In the genomic region with DNA sequence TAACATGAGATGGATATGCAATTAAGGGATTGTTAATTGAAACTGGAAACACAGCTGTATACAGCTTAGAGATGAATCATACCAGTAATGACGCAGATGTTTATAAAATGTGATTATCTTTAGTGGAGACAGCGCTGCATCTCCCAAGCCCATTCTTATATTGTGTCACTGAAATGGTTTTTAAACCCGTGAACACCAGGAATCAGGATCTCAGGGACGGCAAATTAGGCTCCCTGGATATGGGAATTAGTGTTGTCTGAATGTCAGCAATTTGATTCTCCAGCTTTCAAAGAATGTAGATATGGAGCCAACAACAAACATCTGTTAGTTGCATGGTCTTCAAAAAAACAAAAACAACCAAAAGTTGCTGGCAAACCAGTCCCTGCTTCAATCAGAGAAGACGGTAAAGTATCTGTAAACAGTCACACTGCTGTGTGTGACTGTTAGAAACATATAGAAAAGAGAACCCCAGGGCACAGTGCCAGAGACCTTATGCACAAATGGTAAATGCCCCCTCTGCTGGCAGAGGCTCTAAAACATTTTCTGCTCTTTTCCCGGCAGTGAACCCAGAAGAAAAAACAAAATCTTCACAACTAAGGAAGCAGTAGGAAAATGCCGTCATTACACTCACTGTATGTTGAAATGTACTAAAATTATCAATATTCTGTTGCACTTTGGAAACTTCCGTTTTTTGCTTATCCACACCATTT, we compare ENCODE assay signal across 9 cellular contexts.
A peak's percentile ranks its signal among the peaks of the same experiment; 100 is the strongest.
DNase-seq lines count a peak whose midpoint lies in the region; ATAC-seq, FAIRE-seq and TF ChIP-seq lines count a peak whose summit lies in the region.
"Had no signal": no experiment of that assay in that cellular context is flagged by ENCODE, and none has a peak within 500 bp of the region (broad histone marks: within the 10 kb centered on the region; RNA-seq: fewer than 3 reads in every experiment).

No MANE protein-coding gene starts in this region.

- H3K9ac ChIP-seq in mesendoderm (ENCODE audit: low read length), result no peak overlapping the region

- no peak overlapping the region for H3K4me2 ChIP-seq in mesendoderm (ENCODE audit: low read length)

- H3K79me1 ChIP-seq in mesendoderm (ENCODE audit: low read length), result no peaks in the 10 kb centered on the region

- peaks cover 0 to 4% of the 10 kb centered on the region in 2 donors for H3K27me3 Mint-ChIP-seq in stimulated activated naive B cell treated with anti-CD40 and anti-IgM and Interleukin-4, amounts not matched to agents 10 μg/mL and 1 μg/mL and 100 μg/mL, for 72 hours
- H3K27me3 Mint-ChIP-seq: stimulated activated naive CD8-positive, alpha-beta T cell treated with anti-CD3 and anti-CD28 coated beads, Interleukin-15, Interleukin-2, amounts not matched to agents 100 ng/mL and 50 ng/mL, for 24 hours had no signal

- no peak for FAIRE-seq in bronchial epithelial cell (lab: Jason Lieb, UNC)

- no peak overlapping the region for H2BK15ac ChIP-seq in mesendoderm (replicated peaks; ENCODE audit: low read depth)

- no peak overlapping the region for H2AK5ac ChIP-seq in mesendoderm (ENCODE audit: low read length)

- no peak overlapping the region for H2BK120ac ChIP-seq in mesendoderm (ENCODE audit: low read depth, low read length)

- H3K4me1 ChIP-seq in mesendoderm (ENCODE audit: control insufficient read depth, low read depth, low read length), result no peaks in the 10 kb centered on the region

- H3K9me3 Mint-ChIP-seq in stimulated activated naive B cell treated with anti-CD40 and anti-IgM and Interleukin-4, amounts not matched to agents 10 μg/mL and 1 μg/mL and 100 μg/mL, for 72 hours, result peaks cover 0 to 5% of the 10 kb centered on the region in 2 donors
- H3K9me3 Mint-ChIP-seq: stimulated activated naive CD8-positive, alpha-beta T cell treated with anti-CD3 and anti-CD28 coated beads, Interleukin-15, Interleukin-2, amounts not matched to agents 100 ng/mL and 50 ng/mL, for 24 hours had no signal

- H4K5ac ChIP-seq in mesendoderm (ENCODE audit: low read length), result no peak overlapping the region

- in situ Hi-C loops in GM13977 (cut with MboI; ENCODE audit: low pct_unique_long_range_greater_than_20kb, low sequenced_read_pairs, unreplicated experiment), result no loop called here

- no peak overlapping the region for H3K23ac ChIP-seq in mesendoderm (ENCODE audit: low read length)

- ATAC-seq in stimulated activated naive B cell treated with anti-CD40 and anti-IgM and Interleukin-4, amounts not matched to agents 10 μg/mL and 1 μg/mL and 100 μg/mL, for 72 hours (replicated peaks), result no peak

- peaks cover 0 to 1% of the 10 kb centered on the region in 2 donors for H3K4me1 Mint-ChIP-seq in stimulated activated naive B cell treated with anti-CD40 and anti-IgM and Interleukin-4, amounts not matched to agents 10 μg/mL and 1 μg/mL and 100 μg/mL, for 72 hours

- TF ChIP-seq CTCF in GM13977 (IDR thresholded peaks at IDR 0.05; ENCODE audit: extremely low read depth, insufficient read depth, missing control alignments), result peak; percentile 27
- TF ChIP-seq CTCF in bronchial epithelial cell (IDR thresholded peaks at IDR 0.05; ENCODE audit: insufficient read depth, low read length, severe bottlenecking), result peak; percentile 40

- H3K56ac ChIP-seq in mesendoderm (ENCODE audit: low read length), result no peak overlapping the region

- H3K4me3 ChIP-seq in bronchial epithelial cell (ENCODE audit: low read depth, low read length) (no peak overlapping the region), mesendoderm (ENCODE audit: low read length) (no peak overlapping the region)

- H3K4ac ChIP-seq in mesendoderm (ENCODE audit: low read depth, low read length), result no peak overlapping the region

- H3K27ac Mint-ChIP-seq in stimulated activated naive B cell treated with anti-CD40 and anti-IgM and Interleukin-4, amounts not matched to agents 10 μg/mL and 1 μg/mL and 100 μg/mL, for 72 hours, result no peak overlapping the region
- H3K27ac Mint-ChIP-seq: stimulated activated naive CD8-positive, alpha-beta T cell treated with anti-CD3 and anti-CD28 coated beads, Interleukin-15, Interleukin-2, amounts not matched to agents 100 ng/mL and 50 ng/mL, for 24 hours had no signal

- H4K8ac ChIP-seq in mesendoderm (ENCODE audit: low read depth, low read length), result no peak overlapping the region

- H2BK5ac ChIP-seq in mesendoderm (ENCODE audit: low read length), result no peak overlapping the region

- H3K27ac ChIP-seq in mesendoderm (ENCODE audit: low read depth, low read length), result no peak overlapping the region

- H3K79me2 ChIP-seq in mesendoderm (ENCODE audit: control insufficient read depth, insufficient read depth, low read length), result no peaks in the 10 kb centered on the region

- no peak overlapping the region for H3K4me3 Mint-ChIP-seq in stimulated activated naive B cell treated with anti-CD40 and anti-IgM and Interleukin-4, amounts not matched to agents 10 μg/mL and 1 μg/mL and 100 μg/mL, for 72 hours
- H3K4me3 Mint-ChIP-seq: stimulated activated naive CD8-positive, alpha-beta T cell treated with anti-CD3 and anti-CD28 coated beads, Interleukin-15, Interleukin-2, amounts not matched to agents 100 ng/mL and 50 ng/mL, for 24 hours had no signal

- H3K36me3 Mint-ChIP-seq in stimulated activated naive B cell treated with anti-CD40 and anti-IgM and Interleukin-4, amounts not matched to agents 10 μg/mL and 1 μg/mL and 100 μg/mL, for 72 hours, result no peaks in the 10 kb centered on the region

- no CpG with 5 or more reads among the region's 8 CpGs for WGBS in mesendoderm (ENCODE audit: extremely low coverage, insufficient coverage, low lambda C conversion rate)

- H3K18ac ChIP-seq in mesendoderm (ENCODE audit: low read length), result no peak overlapping the region

- H3K36me3 ChIP-seq in bronchial epithelial cell (ENCODE audit: control insufficient read depth, insufficient read depth, low read length) (no peaks in the 10 kb centered on the region), mesendoderm (ENCODE audit: control insufficient read depth, insufficient read depth, low read length) (no peaks in the 10 kb centered on the region)

- H3K27me3 ChIP-seq in bronchial epithelial cell (ENCODE audit: control insufficient read depth, insufficient read depth, low read length) (no peaks in the 10 kb centered on the region), mesendoderm (ENCODE audit: insufficient read depth, low read length, poor library complexity) (no peaks in the 10 kb centered on the region)

- peak; percentile 40 for DNase-seq in AG08395 (ENCODE audit: low spot score)
- DNase-seq in GM13977 (ENCODE audit: low spot score), result peak; percentile 9
- peak; percentile 76 for DNase-seq in NCI-H69 (lab: John Stamatoyannopoulos, UW)
- peak; percentile 49 for DNase-seq in bronchial epithelial cell (ENCODE audit: low read depth)
- peak; percentile 53 for DNase-seq in mesendoderm
- no peak for DNase-seq in NK-92 (lab: John Stamatoyannopoulos, UW; ENCODE audit: unreplicated experiment)
- DNase-seq in activated effector memory CD4-positive, alpha-beta T cell treated with Interleukin-2 at 50 U/mL for 16 hours, result no peak
- DNase-seq in stimulated activated naive B cell treated with anti-CD40 and anti-IgM and Interleukin-4, amounts not matched to agents 10 μg/mL and 1 μg/mL and 100 μg/mL, for 72 hours, result no peak

Comparison
In these comparisons a context has a peak if more than half of its experiments do, and no peak if none do; other contexts are left out.
1. DNase-seq: peak in AG08395 (single experiment), GM13977 (single experiment), NCI-H69 (single experiment), bronchial epithelial cell (single experiment) and mesendoderm (single experiment); none in NK-92 (single experiment), activated effector memory CD4-positive, alpha-beta T cell treated with Interleukin-2 at 50 U/mL for 16 hours (single experiment) and stimulated activated naive B cell treated with anti-CD40 and anti-IgM and Interleukin-4, amounts not matched to agents 10 μg/mL and 1 μg/mL and 100 μg/mL, for 72 hours (single experiment).